Comparison of ENCODE assay signal across 1 cellular context in the genomic region with DNA sequence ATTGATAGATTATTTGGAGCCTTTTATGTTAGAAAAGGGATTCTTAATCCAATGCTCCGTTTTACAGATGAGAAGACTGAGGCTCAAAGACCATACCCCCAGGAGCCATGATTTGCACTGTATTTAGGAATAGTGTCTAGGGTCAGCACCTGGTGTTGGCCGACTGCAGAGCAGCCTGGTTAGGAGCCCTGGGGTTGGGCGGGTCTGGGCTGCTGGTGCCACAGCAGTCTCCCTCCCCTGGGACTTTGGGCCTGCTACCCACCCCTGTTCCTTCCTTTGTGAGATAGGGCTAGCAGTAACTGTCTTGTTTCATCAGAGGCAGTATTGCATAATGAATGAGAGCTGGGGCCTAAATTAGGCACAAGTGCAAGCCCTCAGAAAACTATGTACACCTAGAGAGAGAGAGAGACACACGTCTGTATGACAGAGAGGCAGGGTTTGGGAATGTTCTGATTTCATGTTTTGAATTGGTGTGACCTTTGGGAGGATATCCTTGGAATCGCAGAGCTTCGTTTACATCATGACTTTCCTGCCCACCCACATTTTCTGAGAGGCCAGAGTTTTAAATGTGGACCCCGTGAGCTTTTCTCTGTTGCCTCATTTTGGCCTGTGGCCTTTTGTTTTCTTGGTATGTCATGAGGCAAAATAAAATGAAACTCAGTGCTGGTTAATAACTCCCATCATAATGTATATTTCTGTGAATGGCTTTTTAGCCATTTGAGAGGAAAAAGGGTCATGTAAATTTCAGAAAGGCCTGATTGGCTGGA.
TF ChIP-seq lines count a peak whose summit lies in the region.

No MANE protein-coding gene starts in this region.

TF ChIP-seq in HepG2, 621 proteins besides CTCF, POLR2A, EP300 and RAD21 (continued from another document and continues in another):
- 0 out of 2 replicates have a peak, but pooled peaks have one; percentile 37 for TF ChIP-seq TSC22D2 (CRISPR knock-in tag; IDR thresholded peaks at IDR 0.05; ENCODE audit: borderline replicate concordance)
- no peak for TF ChIP-seq ETV6 (CRISPR knock-in tag; conservative IDR thresholded peaks at IDR 0.05)
- no peak for TF ChIP-seq ZNF235 (CRISPR knock-in tag; IDR thresholded peaks at IDR 0.05; ENCODE audit: borderline replicate concordance)
- peak; percentile 90; the same call in 1 of the 2 replicates for TF ChIP-seq ZFP1 (CRISPR knock-in tag; IDR thresholded peaks at IDR 0.05)
- no peak for TF ChIP-seq HNRNPLL (IDR thresholded peaks at IDR 0.05; ENCODE audit: low read depth, low read length, poor library complexity, severe bottlenecking)
- TF ChIP-seq SP5 (CRISPR knock-in tag; IDR thresholded peaks at IDR 0.05; ENCODE audit: borderline replicate concordance, low read depth): no peak; the same call in 1 of the 2 replicates
- 0 out of 2 replicates have a peak, but pooled peaks have one; percentile 33 for TF ChIP-seq RELA (CRISPR knock-in tag; IDR thresholded peaks at IDR 0.05)
- no peak for TF ChIP-seq PCBP1 (IDR thresholded peaks at IDR 0.05; ENCODE audit: borderline replicate concordance, low read depth, low read length)
- TF ChIP-seq ZSCAN9 (CRISPR knock-in tag; IDR thresholded peaks at IDR 0.05; ENCODE audit: borderline replicate concordance): peak; percentile 72; the same call in 1 of the 2 replicates
- TF ChIP-seq MXD4 (CRISPR knock-in tag; IDR thresholded peaks at IDR 0.05): peak; percentile 25; the same call in 1 of the 2 replicates
- TF ChIP-seq ETV5 (CRISPR knock-in tag; IDR thresholded peaks at IDR 0.05; ENCODE audit: borderline replicate concordance): peak; percentile 64
- no peak for TF ChIP-seq RARG (CRISPR knock-in tag; IDR thresholded peaks at IDR 0.05; ENCODE audit: low read depth)
- peak; percentile 67; the same call in 1 of the 2 replicates for TF ChIP-seq ZNF264 (CRISPR knock-in tag; IDR thresholded peaks at IDR 0.05)
- TF ChIP-seq, protein P1, sequence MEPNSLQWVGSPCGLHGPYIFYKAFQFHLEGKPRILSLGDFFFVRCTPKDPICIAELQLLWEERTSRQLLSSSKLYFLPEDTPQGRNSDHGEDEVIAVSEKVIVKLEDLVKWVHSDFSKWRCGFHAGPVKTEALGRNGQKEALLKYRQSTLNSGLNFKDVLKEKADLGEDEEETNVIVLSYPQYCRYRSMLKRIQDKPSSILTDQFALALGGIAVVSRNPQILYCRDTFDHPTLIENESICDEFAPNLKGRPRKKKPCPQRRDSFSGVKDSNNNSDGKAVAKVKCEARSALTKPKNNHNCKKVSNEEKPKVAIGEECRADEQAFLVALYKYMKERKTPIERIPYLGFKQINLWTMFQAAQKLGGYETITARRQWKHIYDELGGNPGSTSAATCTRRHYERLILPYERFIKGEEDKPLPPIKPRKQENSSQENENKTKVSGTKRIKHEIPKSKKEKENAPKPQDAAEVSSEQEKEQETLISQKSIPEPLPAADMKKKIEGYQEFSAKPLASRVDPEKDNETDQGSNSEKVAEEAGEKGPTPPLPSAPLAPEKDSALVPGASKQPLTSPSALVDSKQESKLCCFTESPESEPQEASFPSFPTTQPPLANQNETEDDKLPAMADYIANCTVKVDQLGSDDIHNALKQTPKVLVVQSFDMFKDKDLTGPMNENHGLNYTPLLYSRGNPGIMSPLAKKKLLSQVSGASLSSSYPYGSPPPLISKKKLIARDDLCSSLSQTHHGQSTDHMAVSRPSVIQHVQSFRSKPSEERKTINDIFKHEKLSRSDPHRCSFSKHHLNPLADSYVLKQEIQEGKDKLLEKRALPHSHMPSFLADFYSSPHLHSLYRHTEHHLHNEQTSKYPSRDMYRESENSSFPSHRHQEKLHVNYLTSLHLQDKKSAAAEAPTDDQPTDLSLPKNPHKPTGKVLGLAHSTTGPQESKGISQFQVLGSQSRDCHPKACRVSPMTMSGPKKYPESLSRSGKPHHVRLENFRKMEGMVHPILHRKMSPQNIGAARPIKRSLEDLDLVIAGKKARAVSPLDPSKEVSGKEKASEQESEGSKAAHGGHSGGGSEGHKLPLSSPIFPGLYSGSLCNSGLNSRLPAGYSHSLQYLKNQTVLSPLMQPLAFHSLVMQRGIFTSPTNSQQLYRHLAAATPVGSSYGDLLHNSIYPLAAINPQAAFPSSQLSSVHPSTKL (CRISPR knock-in tag; IDR thresholded peaks at IDR 0.05): peak; percentile 88
- TF ChIP-seq, protein P2, sequence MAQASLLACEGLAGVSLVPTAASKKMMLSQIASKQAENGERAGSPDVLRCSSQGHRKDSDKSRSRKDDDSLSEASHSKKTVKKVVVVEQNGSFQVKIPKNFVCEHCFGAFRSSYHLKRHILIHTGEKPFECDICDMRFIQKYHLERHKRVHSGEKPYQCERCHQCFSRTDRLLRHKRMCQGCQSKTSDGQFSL (CRISPR knock-in tag; IDR thresholded peaks at IDR 0.05): no peak
- TF ChIP-seq ZBTB3 (CRISPR knock-in tag; IDR thresholded peaks at IDR 0.05; ENCODE audit: borderline replicate concordance, low read depth): no peak
- TF ChIP-seq HNRNPK (IDR thresholded peaks at IDR 0.05; ENCODE audit: low read depth, low read length, poor library complexity, severe bottlenecking): no peak
- TF ChIP-seq, protein P3, sequence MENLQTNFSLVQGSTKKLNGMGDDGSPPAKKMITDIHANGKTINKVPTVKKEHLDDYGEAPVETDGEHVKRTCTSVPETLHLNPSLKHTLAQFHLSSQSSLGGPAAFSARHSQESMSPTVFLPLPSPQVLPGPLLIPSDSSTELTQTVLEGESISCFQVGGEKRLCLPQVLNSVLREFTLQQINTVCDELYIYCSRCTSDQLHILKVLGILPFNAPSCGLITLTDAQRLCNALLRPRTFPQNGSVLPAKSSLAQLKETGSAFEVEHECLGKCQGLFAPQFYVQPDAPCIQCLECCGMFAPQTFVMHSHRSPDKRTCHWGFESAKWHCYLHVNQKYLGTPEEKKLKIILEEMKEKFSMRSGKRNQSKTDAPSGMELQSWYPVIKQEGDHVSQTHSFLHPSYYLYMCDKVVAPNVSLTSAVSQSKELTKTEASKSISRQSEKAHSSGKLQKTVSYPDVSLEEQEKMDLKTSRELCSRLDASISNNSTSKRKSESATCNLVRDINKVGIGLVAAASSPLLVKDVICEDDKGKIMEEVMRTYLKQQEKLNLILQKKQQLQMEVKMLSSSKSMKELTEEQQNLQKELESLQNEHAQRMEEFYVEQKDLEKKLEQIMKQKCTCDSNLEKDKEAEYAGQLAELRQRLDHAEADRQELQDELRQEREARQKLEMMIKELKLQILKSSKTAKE (CRISPR knock-in tag; IDR thresholded peaks at IDR 0.05; ENCODE audit: borderline replicate concordance): 0 out of 2 replicates have a peak, but pooled peaks have one; percentile 62
- no peak for TF ChIP-seq ZNF839 (CRISPR knock-in tag; IDR thresholded peaks at IDR 0.05; ENCODE audit: borderline replicate concordance)
- TF ChIP-seq SIN3B (IDR thresholded peaks at IDR 0.05; ENCODE audit: low read length): no peak
- peak; percentile 59; the same call in 1 of the 2 replicates for TF ChIP-seq ZNF329 (CRISPR knock-in tag; IDR thresholded peaks at IDR 0.05; ENCODE audit: low read depth)
- TF ChIP-seq GFI1 (CRISPR knock-in tag; IDR thresholded peaks at IDR 0.05; ENCODE audit: borderline replicate concordance): peak; percentile 94
- TF ChIP-seq ZNF207 (IDR thresholded peaks at IDR 0.05; ENCODE audit: borderline replicate concordance): no peak
- peak; percentile 68; the same call in 1 of the 2 replicates for TF ChIP-seq GATA4 (IDR thresholded peaks at IDR 0.05; ENCODE audit: borderline replicate concordance, low read depth)
- no peak for TF ChIP-seq ZNF550 (CRISPR knock-in tag; IDR thresholded peaks at IDR 0.05; ENCODE audit: borderline replicate concordance)
- TF ChIP-seq ZNF12 (CRISPR knock-in tag; IDR thresholded peaks at IDR 0.05): no peak
- TF ChIP-seq ZNF782 (CRISPR knock-in tag; IDR thresholded peaks at IDR 0.05; ENCODE audit: borderline replicate concordance): no peak
- TF ChIP-seq ZNF331 (CRISPR knock-in tag; IDR thresholded peaks at IDR 0.05): peak; percentile 53; the same call in 1 of the 2 replicates
- TF ChIP-seq, protein P4, sequence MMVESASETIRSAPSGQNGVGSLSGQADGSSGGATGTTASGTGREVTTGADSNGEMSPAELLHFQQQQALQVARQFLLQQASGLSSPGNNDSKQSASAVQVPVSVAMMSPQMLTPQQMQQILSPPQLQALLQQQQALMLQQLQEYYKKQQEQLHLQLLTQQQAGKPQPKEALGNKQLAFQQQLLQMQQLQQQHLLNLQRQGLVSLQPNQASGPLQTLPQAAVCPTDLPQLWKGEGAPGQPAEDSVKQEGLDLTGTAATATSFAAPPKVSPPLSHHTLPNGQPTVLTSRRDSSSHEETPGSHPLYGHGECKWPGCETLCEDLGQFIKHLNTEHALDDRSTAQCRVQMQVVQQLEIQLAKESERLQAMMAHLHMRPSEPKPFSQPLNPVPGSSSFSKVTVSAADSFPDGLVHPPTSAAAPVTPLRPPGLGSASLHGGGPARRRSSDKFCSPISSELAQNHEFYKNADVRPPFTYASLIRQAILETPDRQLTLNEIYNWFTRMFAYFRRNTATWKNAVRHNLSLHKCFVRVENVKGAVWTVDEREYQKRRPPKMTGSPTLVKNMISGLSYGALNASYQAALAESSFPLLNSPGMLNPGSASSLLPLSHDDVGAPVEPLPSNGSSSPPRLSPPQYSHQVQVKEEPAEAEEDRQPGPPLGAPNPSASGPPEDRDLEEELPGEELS (CRISPR knock-in tag; IDR thresholded peaks at IDR 0.05): peak; percentile 84
- no peak; the same call in 1 of the 2 replicates for TF ChIP-seq ELF1 (CRISPR knock-in tag; IDR thresholded peaks at IDR 0.05)
- peak; percentile 74; the same call in 1 of the 2 replicates for TF ChIP-seq NR2C2 (CRISPR knock-in tag; IDR thresholded peaks at IDR 0.05; ENCODE audit: borderline replicate concordance)
- no peak; the same call in 1 of the 2 replicates for TF ChIP-seq ZNF3 (CRISPR knock-in tag; IDR thresholded peaks at IDR 0.05)
- TF ChIP-seq, protein P5, sequence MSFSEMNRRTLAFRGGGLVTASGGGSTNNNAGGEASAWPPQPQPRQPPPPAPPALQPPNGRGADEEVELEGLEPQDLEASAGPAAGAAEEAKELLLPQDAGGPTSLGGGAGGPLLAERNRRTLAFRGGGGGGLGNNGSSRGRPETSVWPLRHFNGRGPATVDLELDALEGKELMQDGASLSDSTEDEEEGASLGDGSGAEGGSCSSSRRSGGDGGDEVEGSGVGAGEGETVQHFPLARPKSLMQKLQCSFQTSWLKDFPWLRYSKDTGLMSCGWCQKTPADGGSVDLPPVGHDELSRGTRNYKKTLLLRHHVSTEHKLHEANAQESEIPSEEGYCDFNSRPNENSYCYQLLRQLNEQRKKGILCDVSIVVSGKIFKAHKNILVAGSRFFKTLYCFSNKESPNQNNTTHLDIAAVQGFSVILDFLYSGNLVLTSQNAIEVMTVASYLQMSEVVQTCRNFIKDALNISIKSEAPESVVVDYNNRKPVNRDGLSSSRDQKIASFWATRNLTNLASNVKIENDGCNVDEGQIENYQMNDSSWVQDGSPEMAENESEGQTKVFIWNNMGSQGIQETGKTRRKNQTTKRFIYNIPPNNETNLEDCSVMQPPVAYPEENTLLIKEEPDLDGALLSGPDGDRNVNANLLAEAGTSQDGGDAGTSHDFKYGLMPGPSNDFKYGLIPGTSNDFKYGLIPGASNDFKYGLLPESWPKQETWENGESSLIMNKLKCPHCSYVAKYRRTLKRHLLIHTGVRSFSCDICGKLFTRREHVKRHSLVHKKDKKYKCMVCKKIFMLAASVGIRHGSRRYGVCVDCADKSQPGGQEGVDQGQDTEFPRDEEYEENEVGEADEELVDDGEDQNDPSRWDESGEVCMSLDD (CRISPR knock-in tag; IDR thresholded peaks at IDR 0.05; ENCODE audit: borderline replicate concordance): no peak
- peak; percentile 89 for TF ChIP-seq TBX2 (CRISPR knock-in tag; IDR thresholded peaks at IDR 0.05; ENCODE audit: borderline replicate concordance)
- peak; percentile 50; the same call in 1 of the 2 replicates for TF ChIP-seq ZNF891 (CRISPR knock-in tag; IDR thresholded peaks at IDR 0.05)
- no peak for TF ChIP-seq ZNF124 (CRISPR knock-in tag; IDR thresholded peaks at IDR 0.05)
- TF ChIP-seq ZNF670 (CRISPR knock-in tag; IDR thresholded peaks at IDR 0.05; ENCODE audit: borderline replicate concordance): no peak
- TF ChIP-seq CENPT (CRISPR knock-in tag; IDR thresholded peaks at IDR 0.05; ENCODE audit: low read depth): no peak
- TF ChIP-seq PHF8 (CRISPR knock-in tag; IDR thresholded peaks at IDR 0.05): 0 out of 2 replicates have a peak, but pooled peaks have one; percentile 22
- TF ChIP-seq RFXAP (CRISPR knock-in tag; IDR thresholded peaks at IDR 0.05; ENCODE audit: borderline replicate concordance): 0 out of 2 replicates have a peak, but pooled peaks have one; percentile 78
- no peak for TF ChIP-seq ZNF768 (CRISPR knock-in tag; IDR thresholded peaks at IDR 0.05)
- no peak for TF ChIP-seq JUND (CRISPR knock-in tag; IDR thresholded peaks at IDR 0.05)
- 0 out of 2 replicates have a peak, but pooled peaks have one; percentile 29 for TF ChIP-seq SIX4 (CRISPR knock-in tag; IDR thresholded peaks at IDR 0.05)
- peak; percentile 36; the same call in 1 of the 2 replicates for TF ChIP-seq ZBTB20 (CRISPR knock-in tag; IDR thresholded peaks at IDR 0.05; ENCODE audit: borderline replicate concordance, low read depth)
- 0 out of 2 replicates have a peak, but pooled peaks have one; percentile 55 for TF ChIP-seq NFKBIZ (CRISPR knock-in tag; IDR thresholded peaks at IDR 0.05)
- TF ChIP-seq FOXC1 (CRISPR knock-in tag; IDR thresholded peaks at IDR 0.05; ENCODE audit: borderline replicate concordance): peak; percentile 58; the same call in 1 of the 2 replicates
- peak; percentile 87 for TF ChIP-seq MED8 (CRISPR knock-in tag; IDR thresholded peaks at IDR 0.05; ENCODE audit: insufficient replicate concordance)
- no peak for TF ChIP-seq ZNF883 (CRISPR knock-in tag; IDR thresholded peaks at IDR 0.05; ENCODE audit: not compliant biosample characterization)
- TF ChIP-seq MIXL1 (CRISPR knock-in tag; IDR thresholded peaks at IDR 0.05): peak; percentile 87
- no peak for TF ChIP-seq ZSCAN22 (CRISPR knock-in tag; IDR thresholded peaks at IDR 0.05)
- TF ChIP-seq, protein P6, sequence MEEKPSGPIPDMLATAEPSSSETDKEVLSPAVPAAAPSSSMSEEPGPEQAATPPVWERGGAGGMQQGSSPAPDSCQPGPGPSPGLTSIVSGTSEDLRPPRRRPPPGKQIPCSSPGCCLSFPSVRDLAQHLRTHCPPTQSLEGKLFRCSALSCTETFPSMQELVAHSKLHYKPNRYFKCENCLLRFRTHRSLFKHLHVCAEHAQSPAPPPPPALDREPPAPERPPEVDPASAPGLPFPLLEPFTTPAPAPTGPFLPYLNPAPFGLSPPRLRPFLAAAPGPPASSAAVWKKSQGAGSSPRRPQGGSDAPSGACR (CRISPR knock-in tag; IDR thresholded peaks at IDR 0.05): peak; percentile 80
- TF ChIP-seq SMARCE1 (IDR thresholded peaks at IDR 0.05; ENCODE audit: borderline replicate concordance): no peak
- TF ChIP-seq SMAD3 (CRISPR knock-in tag; IDR thresholded peaks at IDR 0.05): peak; percentile 36; the same call in 1 of the 2 replicates
- peak; percentile 55; the same call in 1 of the 2 replicates for TF ChIP-seq ESRRA (CRISPR knock-in tag; IDR thresholded peaks at IDR 0.05; ENCODE audit: low read depth)
- TF ChIP-seq, protein P7, sequence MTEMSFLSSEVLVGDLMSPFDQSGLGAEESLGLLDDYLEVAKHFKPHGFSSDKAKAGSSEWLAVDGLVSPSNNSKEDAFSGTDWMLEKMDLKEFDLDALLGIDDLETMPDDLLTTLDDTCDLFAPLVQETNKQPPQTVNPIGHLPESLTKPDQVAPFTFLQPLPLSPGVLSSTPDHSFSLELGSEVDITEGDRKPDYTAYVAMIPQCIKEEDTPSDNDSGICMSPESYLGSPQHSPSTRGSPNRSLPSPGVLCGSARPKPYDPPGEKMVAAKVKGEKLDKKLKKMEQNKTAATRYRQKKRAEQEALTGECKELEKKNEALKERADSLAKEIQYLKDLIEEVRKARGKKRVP (CRISPR knock-in tag; IDR thresholded peaks at IDR 0.05): peak in 1 of 2 experiments; percentile 88; a peak in 2 of 4 replicates
